Comparison of ENCODE assay signal across 19 cellular contexts in genomic region chr4:73193659-73194058, GRCh38.
DNase-seq lines count a peak whose midpoint lies in the region; ATAC-seq and TF ChIP-seq lines count a peak whose summit lies in the region.
"Had no signal": no experiment of that assay in that cellular context is flagged by ENCODE, and none has a peak within 500 bp of the region (broad histone marks: within the 10 kb centered on the region; RNA-seq: fewer than 3 reads in every experiment).

No MANE protein-coding gene starts in this region.

- DNase-seq in MCF 10A (ENCODE audit: unreplicated experiment) = peak; percentile 11
- no peak for DNase-seq in breast epithelium (ENCODE audit: low spot score in 2 of 2)
- DNase-seq in Karpas-422 = no peak
- DNase-seq in anterior cingulate cortex (lab: John Stamatoyannopoulos, UW) = no peak
- DNase-seq in activated CD8-positive, alpha-beta memory T cell treated with anti-CD3 and anti-CD28 coated beads, Interleukin-2, amount 10 ng/mL, durations not matched to agents 7 days and 5 days = no peak
- DNase-seq in NCI-H2227 (lab: John Stamatoyannopoulos, UW; ENCODE audit: unreplicated experiment) = no peak
- DNase-seq in activated naive CD4-positive, alpha-beta T cell treated with anti-CD3 and anti-CD28 coated beads, Interleukin-2, amount 10 ng/mL, durations not matched to agents 7 days and 5 days = no peak
- DNase-seq: 8988T; activated CD4-positive, alpha-beta T cell treated with anti-CD3 and anti-CD28 coated beads, Interleukin-2, amount 50 U/mL, for 4 hours; activated T-cell treated with anti-CD3 and anti-CD28 coated beads, Interleukin-2, amount 50 U/mL, for 4 hours; CD4-positive, CD25-positive, alpha-beta regulatory T cell; effector memory CD4-positive, alpha-beta T cell; NCI-H446 treated with DMSO at 0.1 percent for 48 hours; pancreas; thyroid gland had no signal

- H3K4me3 Mint-ChIP-seq in MCF 10A (ENCODE audit: unreplicated experiment) = no peak overlapping the region
- no peak overlapping the region for H3K4me3 Mint-ChIP-seq in activated CD8-positive, alpha-beta memory T cell treated with anti-CD3 and anti-CD28 coated beads, Interleukin-2, amount 10 ng/mL, durations not matched to agents 7 days and 5 days
- no peak overlapping the region for H3K4me3 Mint-ChIP-seq in activated naive CD4-positive, alpha-beta T cell treated with anti-CD3 and anti-CD28 coated beads, Interleukin-2, amount 10 ng/mL, durations not matched to agents 7 days and 5 days
- H3K4me3 Mint-ChIP-seq: activated T-cell treated with anti-CD3 and anti-CD28 coated beads, Interleukin-2, amount 50 U/mL, for 4 hours had no signal

- peaks cover 6% of the 10 kb centered on the region for H3K4me1 Mint-ChIP-seq in MCF 10A (ENCODE audit: insufficient read depth, unreplicated experiment)
- H3K4me1 Mint-ChIP-seq in activated CD8-positive, alpha-beta memory T cell treated with anti-CD3 and anti-CD28 coated beads, Interleukin-2, amount 10 ng/mL, durations not matched to agents 7 days and 5 days = peaks cover 11% of the 10 kb centered on the region
- peaks cover 7% of the 10 kb centered on the region for H3K4me1 Mint-ChIP-seq in activated naive CD4-positive, alpha-beta T cell treated with anti-CD3 and anti-CD28 coated beads, Interleukin-2, amount 10 ng/mL, durations not matched to agents 7 days and 5 days

- H3K27me3 ChIP-seq in breast epithelium = no peaks in the 10 kb centered on the region
- H3K27me3 ChIP-seq in Karpas-422 (ENCODE audit: low read length) = no peaks in the 10 kb centered on the region
- H3K27me3 ChIP-seq: hepatocyte, pancreas, SJSA1, thyroid gland had no signal

- no peak for TF ChIP-seq POLR2A in breast epithelium (IDR thresholded peaks at IDR 0.05)

- H2AFZ ChIP-seq in Karpas-422 (ENCODE audit: low read length) = no peak overlapping the region
- H2AFZ ChIP-seq: hepatocyte had no signal

- no peaks in the 10 kb centered on the region for H3K4me1 ChIP-seq in breast epithelium
- H3K4me1 ChIP-seq in Karpas-422 (ENCODE audit: low read length) = peaks cover 44% of the 10 kb centered on the region
- H3K4me1 ChIP-seq: pancreas had no signal

- no TSS peak for BruUV-seq in MCF 10A (replicated peaks; lab: Mats Ljungman, UMichigan)

- H3K27ac Mint-ChIP-seq in MCF 10A (ENCODE audit: low read depth, unreplicated experiment) = no peak overlapping the region
- H3K27ac Mint-ChIP-seq in activated CD8-positive, alpha-beta memory T cell treated with anti-CD3 and anti-CD28 coated beads, Interleukin-2, amount 10 ng/mL, durations not matched to agents 7 days and 5 days = no peak overlapping the region
- no peak overlapping the region for H3K27ac Mint-ChIP-seq in activated naive CD4-positive, alpha-beta T cell treated with anti-CD3 and anti-CD28 coated beads, Interleukin-2, amount 10 ng/mL, durations not matched to agents 7 days and 5 days
- H3K27ac Mint-ChIP-seq: CD4-positive, CD25-positive, alpha-beta regulatory T cell had no signal

- TF ChIP-seq CTCF in MCF 10A (IDR thresholded peaks at IDR 0.05; ENCODE audit: unreplicated experiment) (no peak), breast epithelium (IDR thresholded peaks at IDR 0.05) (no peak)

- POLR2A ChIA-PET in MCF 10A (lab: Yijun Ruan, JAX) = interaction anchor here (0.6 to 1.9 kb wide), 3 partner anchors 59 to 124 kb away, joined by 3 to 8 read pairs (median 4); partner anchors contain the start of genes ANKRD17 and COX18

- H3K36me3 ChIP-seq in breast epithelium (no peaks in the 10 kb centered on the region), Karpas-422 (ENCODE audit: insufficient read depth, low read length) (peaks cover 5% of the 10 kb centered on the region; the same call in 1 of the 2 replicates)
- H3K36me3 ChIP-seq: pancreas, thyroid gland had no signal

- H3K9me3 ChIP-seq in breast epithelium (no peaks in the 10 kb centered on the region), Karpas-422 (ENCODE audit: low read length) (no peaks in the 10 kb centered on the region)
- H3K9me3 ChIP-seq: pancreas, SJSA1, thyroid gland had no signal

- H3K36me3 Mint-ChIP-seq in MCF 10A (ENCODE audit: insufficient read depth, unreplicated experiment) = peaks cover 17% of the 10 kb centered on the region
- peaks cover 22% of the 10 kb centered on the region for H3K36me3 Mint-ChIP-seq in activated CD8-positive, alpha-beta memory T cell treated with anti-CD3 and anti-CD28 coated beads, Interleukin-2, amount 10 ng/mL, durations not matched to agents 7 days and 5 days
- peaks cover 12% of the 10 kb centered on the region for H3K36me3 Mint-ChIP-seq in activated naive CD4-positive, alpha-beta T cell treated with anti-CD3 and anti-CD28 coated beads, Interleukin-2, amount 10 ng/mL, durations not matched to agents 7 days and 5 days

- no peaks in the 10 kb centered on the region for H4K20me1 ChIP-seq in Karpas-422 (ENCODE audit: insufficient read depth, low read depth, low read length)

- H3K27ac ChIP-seq in breast epithelium (no peak overlapping the region), Karpas-422 (ENCODE audit: low read length) (peak overlapping the region; percentile 73)
- H3K27ac ChIP-seq: hepatocyte, pancreas, SJSA1, skin epidermis, thyroid gland had no signal

- intact Hi-C loops in MCF 10A (cut with micrococcal nuclease) = no loop called here
- intact Hi-C loops in breast epithelium (cut with DNase I; ENCODE audit: low total_unique reads) = no loop called here

- H3K27me3 Mint-ChIP-seq in MCF 10A (ENCODE audit: insufficient read depth, unreplicated experiment) = no peaks in the 10 kb centered on the region
- H3K27me3 Mint-ChIP-seq in activated CD8-positive, alpha-beta memory T cell treated with anti-CD3 and anti-CD28 coated beads, Interleukin-2, amount 10 ng/mL, durations not matched to agents 7 days and 5 days = no peaks in the 10 kb centered on the region
- H3K27me3 Mint-ChIP-seq in activated naive CD4-positive, alpha-beta T cell treated with anti-CD3 and anti-CD28 coated beads, Interleukin-2, amount 10 ng/mL, durations not matched to agents 7 days and 5 days = no peaks in the 10 kb centered on the region
- H3K27me3 Mint-ChIP-seq: CD4-positive, CD25-positive, alpha-beta regulatory T cell had no signal

- H3K9me3 Mint-ChIP-seq in MCF 10A (ENCODE audit: unreplicated experiment) = no peaks in the 10 kb centered on the region
- no peaks in the 10 kb centered on the region for H3K9me3 Mint-ChIP-seq in activated CD8-positive, alpha-beta memory T cell treated with anti-CD3 and anti-CD28 coated beads, Interleukin-2, amount 10 ng/mL, durations not matched to agents 7 days and 5 days (ENCODE audit: low read depth)
- no peaks in the 10 kb centered on the region for H3K9me3 Mint-ChIP-seq in activated naive CD4-positive, alpha-beta T cell treated with anti-CD3 and anti-CD28 coated beads, Interleukin-2, amount 10 ng/mL, durations not matched to agents 7 days and 5 days
- H3K9me3 Mint-ChIP-seq: activated T-cell treated with anti-CD3 and anti-CD28 coated beads, Interleukin-2, amount 50 U/mL, for 4 hours; CD4-positive, CD25-positive, alpha-beta regulatory T cell had no signal

- H3K9ac ChIP-seq in Karpas-422 (ENCODE audit: low read length) = no peak overlapping the region; the same call in 1 of the 2 replicates

- H3K4me3 ChIP-seq in breast epithelium (no peak overlapping the region), Karpas-422 (ENCODE audit: low read length) (0 out of 2 replicates have a peak overlapping the region, but pooled peaks have one; percentile 8)
- H3K4me3 ChIP-seq: hepatocyte, pancreas, SJSA1, skin epidermis, thyroid gland had no signal

- peak overlapping the region; percentile 51 for H3K4me2 ChIP-seq in Karpas-422 (ENCODE audit: low read depth, low read length, poor library complexity, severe bottlenecking)
- H3K4me2 ChIP-seq: hepatocyte had no signal

- CTCF ChIA-PET in MCF 10A (lab: Yijun Ruan, JAX) = interaction anchor here (0.6 kb wide), 1 partner anchor 66 kb away, joined by 4 read pairs; no protein-coding TSS in a partner anchor
- CTCF ChIA-PET in activated CD8-positive, alpha-beta memory T cell treated with anti-CD3 and anti-CD28 coated beads, Interleukin-2, amount 10 ng/mL, durations not matched to agents 7 days and 5 days (lab: Charles Lee) = no interaction called here
- CTCF ChIA-PET in activated naive CD4-positive, alpha-beta T cell treated with anti-CD3 and anti-CD28 coated beads, Interleukin-2, amount 10 ng/mL, durations not matched to agents 7 days and 5 days (lab: Charles Lee) = no interaction called here

- peaks cover 100% of the 10 kb centered on the region for H3K79me2 ChIP-seq in Karpas-422 (ENCODE audit: low read length)

- peak; percentile 19 for ATAC-seq in HG02642 (IDR thresholded peaks at IDR 0.05; ENCODE audit: poor library complexity, unreplicated experiment)
- no peak for ATAC-seq in activated CD8-positive, alpha-beta memory T cell treated with anti-CD3 and anti-CD28 coated beads, Interleukin-2, amount 10 ng/mL, durations not matched to agents 7 days and 5 days
- ATAC-seq: activated T-cell treated with anti-CD3 and anti-CD28 coated beads, Interleukin-2, amount 50 U/mL, for 4 hours; pancreas had no signal

- H3K9me2 ChIP-seq in Karpas-422 (replicated peaks; ENCODE audit: insufficient read depth, low read length) = no peaks in the 10 kb centered on the region
